Comparison of ENCODE assay signal across 27 cellular contexts in the genomic region with DNA sequence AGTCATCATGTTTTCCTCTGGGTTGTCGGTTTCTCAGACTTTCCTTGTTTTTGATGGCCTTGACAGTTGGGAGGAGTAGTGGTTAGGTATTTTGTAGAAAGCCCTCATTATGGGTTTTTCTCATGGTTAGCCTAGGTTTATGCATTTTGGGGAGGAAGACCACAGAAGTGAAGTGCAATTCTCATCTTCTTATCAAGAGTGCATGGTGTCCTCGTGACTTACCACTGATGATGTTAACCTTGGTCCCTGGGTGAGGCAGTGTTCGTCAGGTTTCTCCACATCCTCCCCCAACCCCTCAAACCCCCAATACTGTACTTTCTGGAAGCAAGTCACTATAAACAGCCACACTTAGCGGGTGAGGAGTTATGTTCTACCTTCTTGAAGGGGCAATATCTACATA. TPM values are rescaled to one million over a fixed set of nuclear protein-coding genes. Genes with fewer than 3 reads are reported as not detected.
A peak's percentile ranks its signal among the peaks of the same experiment; 100 is the strongest.
DNase-seq lines count a peak whose midpoint lies in the region; ATAC-seq and TF ChIP-seq lines count a peak whose summit lies in the region.
"Had no signal": no experiment of that assay in that cellular context is flagged by ENCODE, and none has a peak within 500 bp of the region (broad histone marks: within the 10 kb centered on the region; RNA-seq: fewer than 3 reads in every experiment).

No MANE protein-coding gene starts in this region.

- peaks cover 37% of the 10 kb centered on the region for H3K4me1 Mint-ChIP-seq in activated T-cell treated with anti-CD3 and anti-CD28 coated beads, Interleukin-2, amount 50 U/mL, for 24 hours (ENCODE audit: low read depth)
- H3K4me1 Mint-ChIP-seq in activated T-helper 17 cell treated with anti-CD3 and anti-CD28 coated beads, Interleukin-2, amount 50 U/mL, for 72 hours, result peaks cover 31% of the 10 kb centered on the region

- no peak for TF ChIP-seq CTCF in mucosa of descending colon (IDR thresholded peaks at IDR 0.05)

- no peak for DNase-seq in activated T-cell treated with anti-CD3 and anti-CD28 coated beads, Interleukin-2, amount 50 U/mL, for 24 hours
- DNase-seq in activated T-cell treated with anti-CD3 and anti-CD28 coated beads, Interleukin-2, amount 50 U/mL, for 48 hours, result no peak
- DNase-seq in mucosa of descending colon, result no peak
- no peak for DNase-seq in NCI-H226
- DNase-seq in anterior cingulate cortex (lab: John Stamatoyannopoulos, UW), result no peak
- DNase-seq in NCI-H1436 (lab: John Stamatoyannopoulos, UW), result no peak
- DNase-seq: activated CD8-positive, alpha-beta memory T cell treated with anti-CD3 and anti-CD28 coated beads, Interleukin-2, amount 50 U/mL, for 48 hours; activated naive CD4-positive, alpha-beta T cell treated with Interleukin-2 at 50 U/mL for 16 hours; aorta; COR-L47; DMS79; GF-D8; Karpas-422; kidney; NCI-H524; NK-92 treated with Interleukin-12 subunit alpha and Interleukin-12 subunit beta, amount 100 ng/mL, for 24 hours; Peyer's patch; right cardiac atrium; stimulated activated CD4-positive, alpha-beta T cell treated with anti-CD3 and anti-CD28 coated beads, Interleukin-12 subunit alpha, Interleukin-12 subunit beta, amount 100 ng/mL, for 4 hours; stimulated activated CD4-positive, alpha-beta T cell treated with anti-CD3 and anti-CD28 coated beads, Interleukin-4, amount 100 ng/mL, for 4 hours had no signal

- H3K4me3 ChIP-seq in mucosa of descending colon, result no peak overlapping the region
- H3K4me3 ChIP-seq: A549, gastroesophageal sphincter, Peyer's patch had no signal

- ATAC-seq in activated T-helper 17 cell treated with anti-CD3 and anti-CD28 coated beads, Interleukin-2, amount 50 U/mL, for 72 hours (replicated peaks), result peak; percentile 62
- peak; percentile 22 for ATAC-seq in mucosa of descending colon
- no peak for ATAC-seq in GM21367 (IDR thresholded peaks at IDR 0.05; ENCODE audit: unreplicated experiment)
- ATAC-seq: A549, gastroesophageal sphincter, right cardiac atrium had no signal

- H3K9me3 ChIP-seq in mucosa of descending colon, result no peaks in the 10 kb centered on the region
- H3K9me3 ChIP-seq: A549, BE2C, gastroesophageal sphincter, Peyer's patch had no signal

- H3K9me3 Mint-ChIP-seq in activated T-cell treated with anti-CD3 and anti-CD28 coated beads, Interleukin-2, amount 50 U/mL, for 24 hours, result no peaks in the 10 kb centered on the region
- no peaks in the 10 kb centered on the region for H3K9me3 Mint-ChIP-seq in activated T-helper 17 cell treated with anti-CD3 and anti-CD28 coated beads, Interleukin-2, amount 50 U/mL, for 72 hours
- H3K9me3 Mint-ChIP-seq: neural crest cell, type B pancreatic cell had no signal

- H3K4me1 ChIP-seq in mucosa of descending colon (ENCODE audit: low read depth), result no peaks in the 10 kb centered on the region
- H3K4me1 ChIP-seq: A549, Peyer's patch had no signal

- peak overlapping the region; percentile 76 for H3K27ac Mint-ChIP-seq in activated T-cell treated with anti-CD3 and anti-CD28 coated beads, Interleukin-2, amount 50 U/mL, for 24 hours
- H3K27ac Mint-ChIP-seq in activated T-helper 17 cell treated with anti-CD3 and anti-CD28 coated beads, Interleukin-2, amount 50 U/mL, for 72 hours, result peak overlapping the region; percentile 18
- H3K27ac Mint-ChIP-seq: type B pancreatic cell had no signal

- intact Hi-C loops in mucosa of descending colon (cut with DNase I, micrococcal nuclease), result no loop called here

- no peaks in the 10 kb centered on the region for H3K36me3 ChIP-seq in mucosa of descending colon (ENCODE audit: low read depth)

- no peak overlapping the region for H3K4me3 Mint-ChIP-seq in activated T-cell treated with anti-CD3 and anti-CD28 coated beads, Interleukin-2, amount 50 U/mL, for 24 hours
- H3K4me3 Mint-ChIP-seq in activated T-helper 17 cell treated with anti-CD3 and anti-CD28 coated beads, Interleukin-2, amount 50 U/mL, for 72 hours, result no peak overlapping the region
- H3K4me3 Mint-ChIP-seq: neural crest cell, type B pancreatic cell had no signal

- H3K36me3 Mint-ChIP-seq in activated T-cell treated with anti-CD3 and anti-CD28 coated beads, Interleukin-2, amount 50 U/mL, for 24 hours (ENCODE audit: low read depth), result peaks cover 30% of the 10 kb centered on the region
- peaks cover 36% of the 10 kb centered on the region for H3K36me3 Mint-ChIP-seq in activated T-helper 17 cell treated with anti-CD3 and anti-CD28 coated beads, Interleukin-2, amount 50 U/mL, for 72 hours (ENCODE audit: low read depth)

- H3K27me3 Mint-ChIP-seq in activated T-cell treated with anti-CD3 and anti-CD28 coated beads, Interleukin-2, amount 50 U/mL, for 24 hours, result no peaks in the 10 kb centered on the region
- H3K27me3 Mint-ChIP-seq in activated T-helper 17 cell treated with anti-CD3 and anti-CD28 coated beads, Interleukin-2, amount 50 U/mL, for 72 hours, result no peaks in the 10 kb centered on the region
- H3K27me3 Mint-ChIP-seq: type B pancreatic cell had no signal

RNA-seq across cellular contexts. Expression of a gene that starts 42.3 kb away (rescaled TPM):
- 10 to 100 TPM; 73.7 to 86.4 TPM for total RNA-seq in activated T-helper 17 cell treated with anti-CD3 and anti-CD28 coated beads, Interleukin-2, amount 50 U/mL, for 72 hours
- total RNA-seq in mucosa of descending colon, result 100 to 1,000 TPM in 1 of 3 donors, 10 to 100 TPM in 2; 80.6 to 115 (median 90.0) TPM
